In the genomic region with DNA sequence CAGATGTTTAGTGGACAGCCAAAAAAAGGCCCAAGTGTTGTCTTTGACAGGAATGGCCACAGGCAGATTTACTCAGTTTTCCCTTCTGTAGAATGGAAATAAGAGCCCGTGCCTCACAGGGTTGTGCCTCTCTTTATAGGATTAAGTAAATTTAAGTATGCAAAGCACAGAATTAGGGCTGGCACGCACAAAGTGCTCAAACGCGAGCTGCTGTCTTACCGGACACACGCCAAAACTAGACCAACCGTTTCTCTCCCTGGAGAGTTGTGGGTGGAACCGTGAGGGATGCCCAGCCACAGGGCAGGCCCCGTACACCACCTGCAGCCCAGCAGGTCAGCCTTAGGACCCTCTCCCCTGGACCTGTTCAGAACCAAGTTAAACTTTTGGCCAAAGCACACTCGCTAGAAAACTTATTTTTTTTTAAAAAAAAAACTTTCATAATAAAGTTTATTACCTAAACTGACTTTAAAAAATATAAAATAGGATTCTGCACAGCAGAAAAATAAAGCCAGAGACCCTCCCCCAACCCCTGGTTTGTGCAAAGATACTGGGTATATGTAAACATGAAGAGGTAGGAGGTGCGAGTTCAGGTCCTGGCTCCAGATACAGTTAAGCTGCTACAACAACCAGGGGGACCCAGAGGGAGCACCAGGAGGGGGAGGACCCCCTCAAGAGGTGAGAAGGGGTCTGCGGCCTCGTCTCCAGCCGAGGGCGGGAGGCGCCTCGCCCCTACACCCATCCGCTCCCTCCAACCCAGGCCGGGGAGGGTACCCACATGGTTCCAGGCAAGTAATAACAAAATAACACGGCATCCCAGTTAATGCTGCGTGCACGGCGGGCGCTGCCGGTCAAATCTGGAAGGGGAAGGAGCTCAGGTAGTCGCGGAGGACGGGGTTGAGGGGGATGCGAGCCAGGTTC, we compare ENCODE assay signal across 1 cellular context.
TF ChIP-seq lines count a peak whose summit lies in the region.

No MANE protein-coding gene starts in this region.

TF ChIP-seq in HCT116, 20 proteins besides CTCF, POLR2A, EP300 and RAD21 (continued from another document):
- TF ChIP-seq, protein P1, sequence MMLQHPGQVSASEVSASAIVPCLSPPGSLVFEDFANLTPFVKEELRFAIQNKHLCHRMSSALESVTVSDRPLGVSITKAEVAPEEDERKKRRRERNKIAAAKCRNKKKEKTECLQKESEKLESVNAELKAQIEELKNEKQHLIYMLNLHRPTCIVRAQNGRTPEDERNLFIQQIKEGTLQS (IDR thresholded peaks at IDR 0.05) = no peak
- TF ChIP-seq TCF7L2 (IDR thresholded peaks at IDR 0.05; ENCODE audit: borderline replicate concordance, extremely low read depth, insufficient read depth, insufficient read length) (no peak), SIN3A (IDR thresholded peaks at IDR 0.05; ENCODE audit: low read depth) (no peak), SP1 (IDR thresholded peaks at IDR 0.05; ENCODE audit: low read depth) (no peak), JUND (IDR thresholded peaks at IDR 0.05) (no peak), YY1 (IDR thresholded peaks at IDR 0.05; ENCODE audit: extremely low read depth, insufficient replicate concordance, low read depth, low read length) (no peak), ELF1 (IDR thresholded peaks at IDR 0.05; ENCODE audit: borderline replicate concordance, low read depth) (no peak), FOSL1 (IDR thresholded peaks at IDR 0.05; ENCODE audit: low read depth) (no peak), SRF (IDR thresholded peaks at IDR 0.05; ENCODE audit: low read depth) (no peak)
